Comparison of ENCODE assay signal across 9 cellular contexts in the genomic region with DNA sequence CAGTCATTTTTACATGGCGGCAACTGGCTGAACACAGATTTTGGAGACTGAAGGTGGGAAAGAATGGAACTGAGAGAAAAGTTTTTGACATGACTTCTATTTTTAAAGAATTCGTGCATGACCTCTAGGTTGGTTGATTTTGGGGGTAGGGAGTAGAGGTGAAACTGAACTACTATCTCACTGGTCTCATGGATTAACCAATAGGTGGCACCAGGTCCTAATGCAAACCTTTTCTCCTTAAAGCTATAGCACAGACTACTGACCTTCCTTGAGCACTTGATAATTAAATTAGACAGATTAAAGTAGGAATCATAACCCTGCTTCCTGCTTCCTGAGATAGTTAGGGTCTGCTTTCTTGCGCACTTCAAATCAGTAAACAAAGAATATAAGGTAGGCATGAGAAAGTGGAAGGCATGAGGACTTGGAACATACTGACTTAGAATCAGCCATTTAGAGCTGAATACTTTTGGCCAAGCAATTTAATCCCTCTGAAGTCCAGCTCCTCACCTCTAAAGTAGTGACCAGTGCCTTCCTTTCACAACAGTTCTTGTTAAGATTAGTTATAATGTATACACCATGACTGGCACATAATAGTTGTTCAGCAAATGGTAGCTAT.
A peak's percentile ranks its signal among the peaks of the same experiment; 100 is the strongest.
DNase-seq lines count a peak whose midpoint lies in the region; ATAC-seq and TF ChIP-seq lines count a peak whose summit lies in the region.
"Had no signal": no experiment of that assay in that cellular context is flagged by ENCODE, and none has a peak within 500 bp of the region (broad histone marks: within the 10 kb centered on the region; RNA-seq: fewer than 3 reads in every experiment).

No MANE protein-coding gene starts in this region.

- H3K4me1 ChIP-seq in NT2/D1 (ENCODE audit: insufficient read depth, insufficient read length) = no peaks in the 10 kb centered on the region
- H3K4me1 ChIP-seq in fibroblast of lung (ENCODE audit: control insufficient read depth, extremely low read depth, insufficient read depth, low read length) = no peaks in the 10 kb centered on the region

- no peaks in the 10 kb centered on the region for H3K36me3 Mint-ChIP-seq in activated CD4-positive, alpha-beta T cell treated with anti-CD3 and anti-CD28 coated beads, Interleukin-2, amount 10 ng/mL, durations not matched to agents 24 days and 14 days (ENCODE audit: low read depth)
- H3K36me3 Mint-ChIP-seq: activated naive CD8-positive, alpha-beta T cell treated with anti-CD3 and anti-CD28 coated beads, Interleukin-2, amount 10 ng/mL, durations not matched to agents 7 days and 5 days had no signal

- H3K27ac ChIP-seq in fibroblast of lung (ENCODE audit: insufficient read depth, low read length) = no peak overlapping the region

- H3K9ac ChIP-seq in NT2/D1 (ENCODE audit: insufficient read length, low read depth) (no peak overlapping the region), fibroblast of lung (ENCODE audit: insufficient read depth, low read length) (no peak overlapping the region)

- H3K79me2 ChIP-seq in fibroblast of lung (ENCODE audit: control insufficient read depth, insufficient read depth, low read length) = no peaks in the 10 kb centered on the region

- ATAC-seq in GM19463 (IDR thresholded peaks at IDR 0.05; ENCODE audit: unreplicated experiment) = peak; percentile 56
- ATAC-seq in GM19328 (IDR thresholded peaks at IDR 0.05; ENCODE audit: unreplicated experiment) = no peak

- H3K9me3 ChIP-seq in NT2/D1 (ENCODE audit: insufficient read depth, low read length) = no peaks in the 10 kb centered on the region
- no peaks in the 10 kb centered on the region for H3K9me3 ChIP-seq in fibroblast of lung (ENCODE audit: control insufficient read depth, insufficient read depth, low read depth, low read length)

- intact Hi-C loops in activated CD4-positive, alpha-beta T cell treated with anti-CD3 and anti-CD28 coated beads, Interleukin-2, amount 10 ng/mL, durations not matched to agents 24 days and 14 days (cut with micrococcal nuclease) = no loop called here

- H3K36me3 ChIP-seq in NT2/D1 (ENCODE audit: insufficient read depth, insufficient read length, low read length) (no peaks in the 10 kb centered on the region), fibroblast of lung (ENCODE audit: control insufficient read depth, insufficient read depth, low read length) (no peaks in the 10 kb centered on the region)

- H3K4me3 ChIP-seq in NT2/D1 (ENCODE audit: insufficient read length, low read depth) (no peak overlapping the region), fibroblast of lung (replicated peaks in 1 of 4; ENCODE audit: control extremely low read depth in 1 of 4, insufficient read depth in 1 of 4, low read depth in 3 of 4, low read length in 4 of 4) (no peak overlapping the region)

- H2AFZ ChIP-seq in fibroblast of lung (ENCODE audit: low read length) = no peak overlapping the region

- H3K27ac Mint-ChIP-seq in activated CD4-positive, alpha-beta T cell treated with anti-CD3 and anti-CD28 coated beads, Interleukin-2, amount 10 ng/mL, durations not matched to agents 24 days and 14 days = no peak overlapping the region
- H3K27ac Mint-ChIP-seq: activated naive CD8-positive, alpha-beta T cell treated with anti-CD3 and anti-CD28 coated beads, Interleukin-2, amount 10 ng/mL, durations not matched to agents 7 days and 5 days had no signal

- TF ChIP-seq CTCF in fibroblast of lung (conservative IDR thresholded peaks at IDR 0.05 in 1 of 2, IDR thresholded peaks at IDR 0.05 in 1 of 2; ENCODE audit: low read depth in 1 of 2, low read length in 2 of 2) = peak; percentile 40 to 58

- no peaks in the 10 kb centered on the region for H3K27me3 ChIP-seq in NT2/D1 (ENCODE audit: insufficient read depth, insufficient read length)
- no peaks in the 10 kb centered on the region for H3K27me3 ChIP-seq in fibroblast of lung (ENCODE audit: control insufficient read depth, insufficient read depth, low read length)

- no peak overlapping the region for H3K4me2 ChIP-seq in fibroblast of lung (ENCODE audit: extremely low read depth, insufficient read depth, low read length)

- H4K20me1 ChIP-seq in fibroblast of lung (ENCODE audit: control insufficient read depth, extremely low read depth, insufficient read depth, low read length) = no peaks in the 10 kb centered on the region

- H3K9me3 Mint-ChIP-seq in activated CD4-positive, alpha-beta T cell treated with anti-CD3 and anti-CD28 coated beads, Interleukin-2, amount 10 ng/mL, durations not matched to agents 24 days and 14 days = peaks cover 5% of the 10 kb centered on the region

- no peak overlapping the region for H3K4me3 Mint-ChIP-seq in activated CD4-positive, alpha-beta T cell treated with anti-CD3 and anti-CD28 coated beads, Interleukin-2, amount 10 ng/mL, durations not matched to agents 24 days and 14 days
- H3K4me3 Mint-ChIP-seq: activated naive CD8-positive, alpha-beta T cell treated with anti-CD3 and anti-CD28 coated beads, Interleukin-2, amount 10 ng/mL, durations not matched to agents 7 days and 5 days had no signal

- H3K27me3 Mint-ChIP-seq in activated CD4-positive, alpha-beta T cell treated with anti-CD3 and anti-CD28 coated beads, Interleukin-2, amount 10 ng/mL, durations not matched to agents 24 days and 14 days = no peaks in the 10 kb centered on the region
- H3K27me3 Mint-ChIP-seq: activated naive CD8-positive, alpha-beta T cell treated with anti-CD3 and anti-CD28 coated beads, Interleukin-2, amount 10 ng/mL, durations not matched to agents 7 days and 5 days had no signal

- no peaks in the 10 kb centered on the region for H3K4me1 Mint-ChIP-seq in activated CD4-positive, alpha-beta T cell treated with anti-CD3 and anti-CD28 coated beads, Interleukin-2, amount 10 ng/mL, durations not matched to agents 24 days and 14 days
- H3K4me1 Mint-ChIP-seq: activated naive CD8-positive, alpha-beta T cell treated with anti-CD3 and anti-CD28 coated beads, Interleukin-2, amount 10 ng/mL, durations not matched to agents 7 days and 5 days had no signal

- in situ Hi-C loops in ACHN (cut with HindIII; ENCODE audit: low pct_ligation_motif_present, low pct_unique_long_range_greater_than_20kb, low sequenced_read_pairs) = no loop called here

- DNase-seq in ACHN (peak; percentile 36), NT2/D1 (ENCODE audit: low read depth, low spot score) (peak; percentile 39), fibroblast of lung (ENCODE audit: low read depth in 2 of 2) (peak; percentile 36 to 66), NCI-H2171 (lab: John Stamatoyannopoulos, UW) (no peak)
- DNase-seq in activated CD4-positive, alpha-beta T cell treated with anti-CD3 and anti-CD28 coated beads, Interleukin-2, amount 10 ng/mL, durations not matched to agents 24 days and 14 days = no peak
- DNase-seq in stimulated activated CD4-positive, alpha-beta T cell treated with anti-CD3 and anti-CD28 coated beads, Interleukin-1b, Interleukin-23, amount 100 ng/mL, for 48 hours = no peak
- DNase-seq: activated naive CD8-positive, alpha-beta T cell treated with anti-CD3 and anti-CD28 coated beads, Interleukin-2, amount 10 ng/mL, durations not matched to agents 7 days and 5 days had no signal

Comparison
In these comparisons a context has a peak if more than half of its experiments do, and no peak if none do; other contexts are left out.
1. DNase-seq: peak in ACHN (single experiment), NT2/D1 (single experiment) and fibroblast of lung (2 of 2); none in activated CD4-positive, alpha-beta T cell treated with anti-CD3 and anti-CD28 coated beads, Interleukin-2, amount 10 ng/mL, durations not matched to agents 24 days and 14 days (single experiment), NCI-H2171 (single experiment) and stimulated activated CD4-positive, alpha-beta T cell treated with anti-CD3 and anti-CD28 coated beads, Interleukin-1b, Interleukin-23, amount 100 ng/mL, for 48 hours (single experiment).